In the genomic region with DNA sequence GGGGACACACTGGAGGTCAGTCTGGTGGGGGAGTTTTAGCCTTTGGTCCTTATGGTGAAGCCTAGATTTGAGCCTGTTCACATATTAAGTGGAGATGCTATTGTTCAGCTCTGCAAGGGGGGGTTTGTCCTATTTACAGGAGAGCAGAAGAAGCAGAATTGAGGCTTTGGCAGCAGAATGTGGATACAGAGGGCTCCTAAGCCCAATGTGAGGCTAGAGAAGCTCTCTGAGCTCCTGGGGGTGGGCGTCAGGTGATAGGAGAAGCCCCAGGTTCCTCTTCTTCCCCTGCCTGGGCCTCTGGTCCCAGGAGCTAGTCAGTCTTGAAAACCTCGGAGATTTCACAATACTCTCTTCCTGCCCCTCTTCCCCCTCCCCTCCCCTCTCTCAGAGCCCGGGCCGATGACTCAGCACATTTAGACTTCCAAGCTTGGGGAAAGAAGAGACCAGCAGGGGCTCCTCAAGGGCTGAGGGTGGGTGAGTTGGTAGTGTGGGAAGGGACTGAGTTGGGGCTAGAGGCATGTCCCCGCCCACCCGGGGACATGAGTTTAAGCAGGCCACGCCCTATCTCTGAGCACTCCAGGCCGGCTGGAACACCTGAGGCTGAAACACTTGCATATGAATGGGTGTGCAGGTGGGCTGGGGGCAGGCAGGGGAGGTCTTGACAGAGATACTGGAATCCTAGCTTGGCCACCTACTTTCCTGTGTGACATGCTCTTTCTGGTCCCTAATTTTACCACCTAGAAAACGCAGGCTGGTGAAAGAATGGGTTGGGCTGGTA, we compare ENCODE assay signal across 1 cellular context.
A peak's percentile ranks its signal among the peaks of the same experiment; 100 is the strongest.
TF ChIP-seq lines count a peak whose summit lies in the region.

No MANE protein-coding gene starts in this region.

TF ChIP-seq in GM12878, 131 proteins besides CTCF, POLR2A, EP300 and RAD21:
- TF ChIP-seq BACH1 (IDR thresholded peaks at IDR 0.05; ENCODE audit: borderline replicate concordance) (peak; percentile 92), KLF5 (IDR thresholded peaks at IDR 0.05; ENCODE audit: partially characterized antibody) (no peak), USF2 (IDR thresholded peaks at IDR 0.05; ENCODE audit: borderline replicate concordance, low read depth, low read length) (no peak), PAX8 (IDR thresholded peaks at IDR 0.05) (no peak)
- TF ChIP-seq, protein P1, sequence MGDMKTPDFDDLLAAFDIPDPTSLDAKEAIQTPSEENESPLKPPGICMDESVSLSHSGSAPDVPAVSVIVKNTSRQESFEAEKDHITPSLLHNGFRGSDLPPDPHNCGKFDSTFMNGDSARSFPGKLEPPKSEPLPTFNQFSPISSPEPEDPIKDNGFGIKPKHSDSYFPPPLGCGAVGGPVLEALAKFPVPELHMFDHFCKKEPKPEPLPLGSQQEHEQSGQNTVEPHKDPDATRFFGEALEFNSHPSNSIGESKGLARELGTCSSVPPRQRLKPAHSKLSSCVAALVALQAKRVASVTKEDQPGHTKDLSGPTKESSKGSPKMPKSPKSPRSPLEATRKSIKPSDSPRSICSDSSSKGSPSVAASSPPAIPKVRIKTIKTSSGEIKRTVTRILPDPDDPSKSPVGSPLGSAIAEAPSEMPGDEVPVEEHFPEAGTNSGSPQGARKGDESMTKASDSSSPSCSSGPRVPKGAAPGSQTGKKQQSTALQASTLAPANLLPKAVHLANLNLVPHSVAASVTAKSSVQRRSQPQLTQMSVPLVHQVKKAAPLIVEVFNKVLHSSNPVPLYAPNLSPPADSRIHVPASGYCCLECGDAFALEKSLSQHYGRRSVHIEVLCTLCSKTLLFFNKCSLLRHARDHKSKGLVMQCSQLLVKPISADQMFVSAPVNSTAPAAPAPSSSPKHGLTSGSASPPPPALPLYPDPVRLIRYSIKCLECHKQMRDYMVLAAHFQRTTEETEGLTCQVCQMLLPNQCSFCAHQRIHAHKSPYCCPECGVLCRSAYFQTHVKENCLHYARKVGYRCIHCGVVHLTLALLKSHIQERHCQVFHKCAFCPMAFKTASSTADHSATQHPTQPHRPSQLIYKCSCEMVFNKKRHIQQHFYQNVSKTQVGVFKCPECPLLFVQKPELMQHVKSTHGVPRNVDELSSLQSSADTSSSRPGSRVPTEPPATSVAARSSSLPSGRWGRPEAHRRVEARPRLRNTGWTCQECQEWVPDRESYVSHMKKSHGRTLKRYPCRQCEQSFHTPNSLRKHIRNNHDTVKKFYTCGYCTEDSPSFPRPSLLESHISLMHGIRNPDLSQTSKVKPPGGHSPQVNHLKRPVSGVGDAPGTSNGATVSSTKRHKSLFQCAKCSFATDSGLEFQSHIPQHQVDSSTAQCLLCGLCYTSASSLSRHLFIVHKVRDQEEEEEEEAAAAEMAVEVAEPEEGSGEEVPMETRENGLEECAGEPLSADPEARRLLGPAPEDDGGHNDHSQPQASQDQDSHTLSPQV (IDR thresholded peaks at IDR 0.05) = no peak
TF ChIP-seq in GM12878: peak in this region for 1.
